Comparison of ENCODE assay signal across 2 cellular contexts in the genomic region with DNA sequence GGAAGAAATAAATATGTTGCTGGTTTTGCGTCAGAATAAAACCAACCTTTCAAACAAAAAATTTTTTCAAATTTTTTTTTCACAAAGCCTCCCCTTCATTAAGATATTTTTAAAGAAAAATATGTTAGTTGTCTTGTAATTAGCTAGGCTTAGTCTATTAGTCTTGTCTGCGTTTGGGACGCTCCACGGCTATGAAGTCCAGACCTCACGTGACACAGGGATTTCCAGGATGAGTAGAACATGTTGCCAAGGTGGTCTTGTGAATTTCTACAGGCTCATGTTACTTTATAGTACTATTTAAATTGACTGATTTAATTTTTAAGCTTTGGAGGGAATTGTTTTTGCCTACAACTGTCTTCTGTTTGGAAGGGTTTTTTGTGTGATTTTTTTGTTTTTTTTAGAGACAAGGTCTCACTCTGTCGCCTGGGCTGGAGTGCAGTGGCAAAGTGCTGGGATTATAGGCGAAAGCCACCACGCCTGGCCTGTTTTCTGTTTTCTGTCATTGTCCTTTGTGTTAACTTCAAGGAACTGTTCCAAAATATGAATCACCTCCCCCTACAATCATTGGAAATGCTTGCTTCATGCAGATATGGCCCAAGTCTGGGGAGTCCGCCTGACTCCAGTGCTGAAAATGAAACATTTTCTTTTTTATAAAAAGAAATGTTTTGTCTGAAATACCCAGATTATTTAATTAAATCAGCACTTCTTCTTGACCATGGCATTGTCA.
TF ChIP-seq lines count a peak whose summit lies in the region.

No MANE protein-coding gene starts in this region.

TF ChIP-seq in liver, 16 proteins besides CTCF, POLR2A, EP300 and RAD21:
- TF ChIP-seq REST (IDR thresholded peaks at IDR 0.05) (peak; percentile 88), NR2F2 (IDR thresholded peaks at IDR 0.05) (no peak)

TF ChIP-seq in HepG2, 621 proteins besides CTCF, POLR2A, EP300 and RAD21 (continued from another document):
- TF ChIP-seq, protein P1, sequence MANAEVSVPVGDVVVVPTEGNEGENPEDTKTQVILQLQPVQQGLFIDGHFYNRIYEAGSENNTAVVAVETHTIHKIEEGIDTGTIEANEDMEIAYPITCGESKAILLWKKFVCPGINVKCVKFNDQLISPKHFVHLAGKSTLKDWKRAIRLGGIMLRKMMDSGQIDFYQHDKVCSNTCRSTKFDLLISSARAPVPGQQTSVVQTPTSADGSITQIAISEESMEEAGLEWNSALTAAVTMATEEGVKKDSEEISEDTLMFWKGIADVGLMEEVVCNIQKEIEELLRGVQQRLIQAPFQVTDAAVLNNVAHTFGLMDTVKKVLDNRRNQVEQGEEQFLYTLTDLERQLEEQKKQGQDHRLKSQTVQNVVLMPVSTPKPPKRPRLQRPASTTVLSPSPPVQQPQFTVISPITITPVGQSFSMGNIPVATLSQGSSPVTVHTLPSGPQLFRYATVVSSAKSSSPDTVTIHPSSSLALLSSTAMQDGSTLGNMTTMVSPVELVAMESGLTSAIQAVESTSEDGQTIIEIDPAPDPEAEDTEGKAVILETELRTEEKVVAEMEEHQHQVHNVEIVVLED (CRISPR knock-in tag; IDR thresholded peaks at IDR 0.05; ENCODE audit: borderline replicate concordance): no peak
- no peak for TF ChIP-seq RARG (CRISPR knock-in tag; IDR thresholded peaks at IDR 0.05; ENCODE audit: low read depth)
- TF ChIP-seq GLI4 (CRISPR knock-in tag; IDR thresholded peaks at IDR 0.05; ENCODE audit: borderline replicate concordance): no peak
